Comparison of ENCODE assay signal across 30 cellular contexts in genomic region chr22:32361257-32361656, GRCh38. TPM values are rescaled to one million over a fixed set of nuclear protein-coding genes. Genes with fewer than 3 reads are reported as not detected.
DNase-seq lines count a peak whose midpoint lies in the region; ATAC-seq, FAIRE-seq and TF ChIP-seq lines count a peak whose summit lies in the region.
"Had no signal": no experiment of that assay in that cellular context is flagged by ENCODE, and none has a peak within 500 bp of the region (broad histone marks: within the 10 kb centered on the region; RNA-seq: fewer than 3 reads in every experiment).

No MANE protein-coding gene starts in this region.

- H3K4me1 ChIP-seq in gastroesophageal sphincter: no peaks in the 10 kb centered on the region
- H3K4me1 ChIP-seq: BE2C had no signal

- no peak for TF ChIP-seq EP300 in gastroesophageal sphincter (IDR thresholded peaks at IDR 0.05)

- no peaks in the 10 kb centered on the region for H3K36me3 Mint-ChIP-seq in WTC11
- H3K36me3 Mint-ChIP-seq in activated CD4-positive, alpha-beta T cell treated with anti-CD3 and anti-CD28 coated beads, Interleukin-2, amount 10 ng/mL, durations not matched to agents 24 days and 14 days (ENCODE audit: low read depth): no peaks in the 10 kb centered on the region
- H3K36me3 Mint-ChIP-seq: CD14-positive monocyte had no signal

- 81 to 88% methylated on average over 2 of the region's 2 CpGs for WGBS in gastroesophageal sphincter (ENCODE audit: low coverage in 1 of 2), 2 donors

- intact Hi-C loops in activated CD4-positive, alpha-beta T cell treated with anti-CD3 and anti-CD28 coated beads, Interleukin-2, amount 10 ng/mL, durations not matched to agents 24 days and 14 days (cut with micrococcal nuclease): no loop called here

- H3K27ac Mint-ChIP-seq in WTC11: no peak overlapping the region
- no peak overlapping the region for H3K27ac Mint-ChIP-seq in activated CD4-positive, alpha-beta T cell treated with anti-CD3 and anti-CD28 coated beads, Interleukin-2, amount 10 ng/mL, durations not matched to agents 24 days and 14 days
- H3K27ac Mint-ChIP-seq: CD14-positive monocyte; CD4-positive, alpha-beta memory T cell; CD4-positive, CD25-positive, alpha-beta regulatory T cell; CD8-positive, alpha-beta memory T cell had no signal

- H3K4me1 Mint-ChIP-seq in WTC11: peaks cover 10% of the 10 kb centered on the region
- no peaks in the 10 kb centered on the region for H3K4me1 Mint-ChIP-seq in activated CD4-positive, alpha-beta T cell treated with anti-CD3 and anti-CD28 coated beads, Interleukin-2, amount 10 ng/mL, durations not matched to agents 24 days and 14 days
- H3K4me1 Mint-ChIP-seq: CD14-positive monocyte; CD4-positive, alpha-beta memory T cell; CD4-positive, CD25-positive, alpha-beta regulatory T cell; CD8-positive, alpha-beta memory T cell had no signal

- no peaks in the 10 kb centered on the region for H3K9me3 ChIP-seq in gastroesophageal sphincter
- H3K9me3 ChIP-seq: BE2C, BLaER1 had no signal

- no peak overlapping the region for H3K4me3 Mint-ChIP-seq in WTC11
- no peak overlapping the region for H3K4me3 Mint-ChIP-seq in activated CD4-positive, alpha-beta T cell treated with anti-CD3 and anti-CD28 coated beads, Interleukin-2, amount 10 ng/mL, durations not matched to agents 24 days and 14 days
- H3K4me3 Mint-ChIP-seq: CD14-positive monocyte; CD4-positive, alpha-beta memory T cell; CD4-positive, CD25-positive, alpha-beta regulatory T cell; CD8-positive, alpha-beta memory T cell had no signal

- H3K36me3 ChIP-seq in gastroesophageal sphincter: no peaks in the 10 kb centered on the region
- H3K36me3 ChIP-seq: BE2C, BLaER1 had no signal

- H3K27me3 ChIP-seq in gastroesophageal sphincter: no peaks in the 10 kb centered on the region
- H3K27me3 ChIP-seq: BE2C, BLaER1 had no signal

- no peak for ATAC-seq in WTC11
- ATAC-seq in gastroesophageal sphincter: no peak
- ATAC-seq: GM12878 had no signal

- CTCF ChIA-PET in WTC11 (lab: Charles Lee): no interaction called here

- FAIRE-seq in A204.1 (lab: Jason Lieb, UNC) (peak; percentile 65), frontal cortex (lab: Jason Lieb, UNC) (peak; percentile 43)
- FAIRE-seq: GM12878, GM12892, GM18507 had no signal

- POLR2A ChIA-PET in WTC11 (lab: Charles Lee): no interaction called here

- TF ChIP-seq POLR2A in gastroesophageal sphincter (IDR thresholded peaks at IDR 0.05): no peak

- TF ChIP-seq CTCF in WTC11 (IDR thresholded peaks at IDR 0.05): no peak
- no peak for TF ChIP-seq CTCF in gastroesophageal sphincter (IDR thresholded peaks at IDR 0.05)

- H3K4me3 ChIP-seq in gastroesophageal sphincter: no peak overlapping the region
- H3K4me3 ChIP-seq: BLaER1, GM12878 had no signal

- H3K9me3 Mint-ChIP-seq in WTC11: no peaks in the 10 kb centered on the region
- H3K9me3 Mint-ChIP-seq in activated CD4-positive, alpha-beta T cell treated with anti-CD3 and anti-CD28 coated beads, Interleukin-2, amount 10 ng/mL, durations not matched to agents 24 days and 14 days: no peaks in the 10 kb centered on the region
- H3K9me3 Mint-ChIP-seq: CD14-positive monocyte; CD4-positive, alpha-beta memory T cell; CD8-positive, alpha-beta memory T cell had no signal

- H3K27ac ChIP-seq in gastroesophageal sphincter: no peak overlapping the region
- H3K27ac ChIP-seq: 22Rv1, BLaER1 had no signal

- H3K27me3 Mint-ChIP-seq in WTC11 (ENCODE audit: low read depth): peaks cover 4% of the 10 kb centered on the region; the same call in 1 of the 2 replicates
- no peaks in the 10 kb centered on the region for H3K27me3 Mint-ChIP-seq in activated CD4-positive, alpha-beta T cell treated with anti-CD3 and anti-CD28 coated beads, Interleukin-2, amount 10 ng/mL, durations not matched to agents 24 days and 14 days

- no peak for DNase-seq in WTC11 (ENCODE audit: low spot score)
- no peak for DNase-seq in frontal cortex (ENCODE audit: low spot score in 2 of 2)
- DNase-seq in stimulated activated CD8-positive, alpha-beta memory T cell treated with anti-CD3 and anti-CD28 coated beads, Interleukin-4, amount 100 ng/mL, for 48 hours: no peak
- no peak for DNase-seq in activated CD4-positive, alpha-beta T cell treated with anti-CD3 and anti-CD28 coated beads, Interleukin-2, amount 10 ng/mL, durations not matched to agents 24 days and 14 days
- DNase-seq: ACHN; BE2C; C1 segment of cervical spinal cord; CD4-positive, alpha-beta memory T cell; CD4-positive, CD25-positive, alpha-beta regulatory T cell; CD8-positive, alpha-beta memory T cell; COR-L47; DMS 273 treated with DMSO at 0.1 percent for 48 hours; DMS153; DMS53; DMS79; DND-41; EL; GDM1 had no signal

TF ChIP-seq in WTC11, 78 proteins besides CTCF, POLR2A, EP300 and RAD21:
- TF ChIP-seq HMGA2 (CRISPR knock-in tag; IDR thresholded peaks at IDR 0.05) (peak; percentile 95), MAX (CRISPR knock-in tag; IDR thresholded peaks at IDR 0.05) (no peak), KAT7 (CRISPR knock-in tag; IDR thresholded peaks at IDR 0.05; ENCODE audit: borderline replicate concordance) (no peak)

RNA-seq across cellular contexts. Expression of gene RFPL3, which starts 3.6 kb away (rescaled TPM):
- 0.16 TPM in 1 of 3 replicates, not detected in the others for total RNA-seq in WTC11 (2021)
- not detected for total RNA-seq in frontal cortex
- total RNA-seq in activated CD4-positive, alpha-beta T cell treated with anti-CD3 and anti-CD28 coated beads, Interleukin-2, amount 10 ng/mL, durations not matched to agents 24 days and 14 days: not detected in 2 replicates
- total RNA-seq in gastroesophageal sphincter: not detected
- total RNA-seq: A172; A673; CD4-positive, alpha-beta memory T cell; CD4-positive, CD25-positive, alpha-beta regulatory T cell; CD8-positive, alpha-beta memory T cell; Daoy; G401; GM12878 had no signal

RNA-seq across cellular contexts. Expression of gene RTCB, which starts 50.8 kb away (rescaled TPM):
- 99.9 to 106 TPM (median 100 TPM) in 3 replicates for total RNA-seq in WTC11 (2021)
- total RNA-seq in frontal cortex: 73.0 TPM
- total RNA-seq in activated CD4-positive, alpha-beta T cell treated with anti-CD3 and anti-CD28 coated beads, Interleukin-2, amount 10 ng/mL, durations not matched to agents 24 days and 14 days: 104 and 105 TPM in 2 replicates
- 10 to 100 TPM; 66.9 to 83.4 (median 68.9) TPM for total RNA-seq in gastroesophageal sphincter
